17 cellular contexts compared by ENCODE assay signal in the genomic region with DNA sequence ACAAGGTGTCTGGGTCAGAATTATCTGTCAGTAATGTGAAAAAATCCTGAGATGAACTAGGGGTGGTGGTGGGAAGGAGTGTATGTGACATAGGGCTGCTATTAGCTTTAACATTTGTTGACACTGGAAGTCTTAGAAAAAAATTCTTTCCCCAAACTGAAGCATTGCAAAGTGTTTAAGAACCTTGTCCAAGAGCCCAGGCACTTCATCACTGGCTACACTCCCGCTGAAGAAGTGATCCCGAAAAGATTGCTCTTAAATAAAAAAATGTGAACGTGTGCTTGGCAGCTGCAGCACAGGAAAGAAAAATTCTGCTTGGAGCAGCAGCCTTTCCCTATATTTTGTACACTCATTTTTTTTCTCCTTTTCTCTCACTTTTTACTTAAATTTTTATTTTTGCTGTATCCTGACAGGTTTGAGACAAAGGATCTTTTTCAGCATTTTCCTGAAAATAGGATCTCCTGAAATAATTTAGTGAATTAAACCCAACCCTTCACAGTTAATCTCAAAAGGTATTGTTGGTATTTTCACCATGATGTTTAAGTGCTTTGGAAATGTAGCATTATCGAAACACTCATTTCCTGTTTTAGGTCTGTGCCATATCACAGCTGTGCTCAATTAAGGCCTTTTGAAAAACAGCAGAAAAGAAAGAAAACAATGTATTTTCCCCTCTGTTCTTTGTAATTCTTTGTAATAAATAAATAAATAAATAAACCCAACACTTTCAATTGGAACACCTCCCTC.
A peak's percentile ranks its signal among the peaks of the same experiment; 100 is the strongest.
DNase-seq lines count a peak whose midpoint lies in the region; ATAC-seq and TF ChIP-seq lines count a peak whose summit lies in the region.
"Had no signal": no experiment of that assay in that cellular context is flagged by ENCODE, and none has a peak within 500 bp of the region (broad histone marks: within the 10 kb centered on the region; RNA-seq: fewer than 3 reads in every experiment).

No MANE protein-coding gene starts in this region.

- H3K36me3 ChIP-seq in lower lobe of right lung (no peaks in the 10 kb centered on the region), esophagus squamous epithelium (no peaks in the 10 kb centered on the region)
- H3K36me3 ChIP-seq in CD4-positive, alpha-beta memory T cell (ENCODE audit: insufficient read depth, low read length): no peaks in the 10 kb centered on the region
- H3K36me3 ChIP-seq: left ventricle myocardium inferior had no signal

- H3K9me3 ChIP-seq in lower lobe of right lung: no peaks in the 10 kb centered on the region
- peaks cover 0 to 5% (median 0%) of the 10 kb centered on the region in 3 donors for H3K9me3 ChIP-seq in esophagus squamous epithelium
- H3K9me3 ChIP-seq in CD4-positive, alpha-beta memory T cell (ENCODE audit: control insufficient read depth in 1 of 2, low read length in 2 of 2): no peaks in the 10 kb centered on the region

- no peaks in the 10 kb centered on the region for H3K36me3 Mint-ChIP-seq in CD4-positive, alpha-beta memory T cell
- no peaks in the 10 kb centered on the region for H3K36me3 Mint-ChIP-seq in activated CD8-positive, alpha-beta memory T cell treated with anti-CD3 and anti-CD28 coated beads, Interleukin-2, amount 10 ng/mL, durations not matched to agents 7 days and 5 days
- H3K36me3 Mint-ChIP-seq: activated naive CD8-positive, alpha-beta T cell treated with anti-CD3 and anti-CD28 coated beads, Interleukin-2, amount 10 ng/mL, durations not matched to agents 7 days and 5 days had no signal

- no peaks in the 10 kb centered on the region for H3K27me3 Mint-ChIP-seq in CD4-positive, alpha-beta memory T cell
- no peaks in the 10 kb centered on the region for H3K27me3 Mint-ChIP-seq in activated CD8-positive, alpha-beta memory T cell treated with anti-CD3 and anti-CD28 coated beads, Interleukin-2, amount 10 ng/mL, durations not matched to agents 7 days and 5 days
- H3K27me3 Mint-ChIP-seq: activated naive CD8-positive, alpha-beta T cell treated with anti-CD3 and anti-CD28 coated beads, Interleukin-2, amount 10 ng/mL, durations not matched to agents 7 days and 5 days; naive thymus-derived CD4-positive, alpha-beta T cell; progenitor cell of endocrine pancreas had no signal

- no peak overlapping the region for H3K4me3 ChIP-seq in AG04449 (ENCODE audit: low read depth, low read length)
- H3K4me3 ChIP-seq in astrocyte of the spinal cord (ENCODE audit: low read depth, low read length): no peak overlapping the region
- H3K4me3 ChIP-seq in lower lobe of right lung: no peak overlapping the region
- H3K4me3 ChIP-seq in esophagus squamous epithelium: no peak overlapping the region
- no peak overlapping the region for H3K4me3 ChIP-seq in CD4-positive, alpha-beta memory T cell (ENCODE audit: low read length in 2 of 2)
- H3K4me3 ChIP-seq: left ventricle myocardium inferior had no signal

- POLR2A ChIA-PET in AG04449 (lab: Yijun Ruan, JAX): no interaction called here
- POLR2A ChIA-PET in CD4-positive, alpha-beta memory T cell (lab: Charles Lee; ENCODE audit: partially characterized antibody): no interaction called here

- TF ChIP-seq CTCF in AG04449 (IDR thresholded peaks at IDR 0.05; ENCODE audit: insufficient read depth, low read length, missing control alignments) (no peak), astrocyte of the spinal cord (IDR thresholded peaks at IDR 0.05; ENCODE audit: low read depth, low read length) (no peak), lower lobe of right lung (IDR thresholded peaks at IDR 0.05) (no peak), esophagus squamous epithelium (IDR thresholded peaks at IDR 0.05) (no peak)

- in situ Hi-C loops in astrocyte of the spinal cord (cut with HindIII; ENCODE audit: low sequenced_read_pairs): no loop called here

- WGBS in esophagus squamous epithelium, 2 donors: 23 to 24% methylated on average over 4 of the region's 4 CpGs

- no peak overlapping the region for H3K4me3 Mint-ChIP-seq in CD4-positive, alpha-beta memory T cell
- H3K4me3 Mint-ChIP-seq in activated CD8-positive, alpha-beta memory T cell treated with anti-CD3 and anti-CD28 coated beads, Interleukin-2, amount 10 ng/mL, durations not matched to agents 7 days and 5 days: no peak overlapping the region
- H3K4me3 Mint-ChIP-seq: activated naive CD8-positive, alpha-beta T cell treated with anti-CD3 and anti-CD28 coated beads, Interleukin-2, amount 10 ng/mL, durations not matched to agents 7 days and 5 days; activated T-cell treated with anti-CD3 and anti-CD28 coated beads, Interleukin-2, amount 50 U/mL, for 4 hours; naive thymus-derived CD4-positive, alpha-beta T cell had no signal

- no peak overlapping the region for H3K27ac Mint-ChIP-seq in CD4-positive, alpha-beta memory T cell
- H3K27ac Mint-ChIP-seq in activated CD8-positive, alpha-beta memory T cell treated with anti-CD3 and anti-CD28 coated beads, Interleukin-2, amount 10 ng/mL, durations not matched to agents 7 days and 5 days: no peak overlapping the region
- H3K27ac Mint-ChIP-seq: activated naive CD8-positive, alpha-beta T cell treated with anti-CD3 and anti-CD28 coated beads, Interleukin-2, amount 10 ng/mL, durations not matched to agents 7 days and 5 days; naive thymus-derived CD4-positive, alpha-beta T cell; progenitor cell of endocrine pancreas had no signal

- no peak for TF ChIP-seq POLR2A in esophagus squamous epithelium (IDR thresholded peaks at IDR 0.05)

- peaks cover 3 to 10% (median 5%) of the 10 kb centered on the region in 8 donors for H3K9me3 Mint-ChIP-seq in CD4-positive, alpha-beta memory T cell
- peaks cover 14% of the 10 kb centered on the region for H3K9me3 Mint-ChIP-seq in activated CD8-positive, alpha-beta memory T cell treated with anti-CD3 and anti-CD28 coated beads, Interleukin-2, amount 10 ng/mL, durations not matched to agents 7 days and 5 days (ENCODE audit: low read depth)

- H3K4me1 ChIP-seq in lower lobe of right lung (peaks cover 13% of the 10 kb centered on the region), esophagus squamous epithelium (no peaks in the 10 kb centered on the region)
- H3K4me1 ChIP-seq in CD4-positive, alpha-beta memory T cell (ENCODE audit: insufficient read depth, low read length): no peaks in the 10 kb centered on the region
- H3K4me1 ChIP-seq: left ventricle myocardium inferior had no signal

- DNase-seq in AG04449 (ENCODE audit: low read depth, low spot score) (peak; percentile 12), HS-27A (ENCODE audit: low read depth) (peak; percentile 35), astrocyte of the spinal cord (ENCODE audit: low read depth, low spot score) (peak; percentile 56), lower lobe of right lung (no peak), esophagus squamous epithelium (lab: John Stamatoyannopoulos, UW) (no peak)
- DNase-seq in CD4-positive, alpha-beta memory T cell: no peak
- DNase-seq in activated CD8-positive, alpha-beta memory T cell treated with anti-CD3 and anti-CD28 coated beads, Interleukin-2, amount 10 ng/mL, durations not matched to agents 7 days and 5 days: no peak
- DNase-seq: activated CD4-positive, alpha-beta T cell treated with anti-CD3 and anti-CD28 coated beads for 48 hours; activated naive CD8-positive, alpha-beta T cell treated with anti-CD3 and anti-CD28 coated beads, Interleukin-2, amount 10 ng/mL, durations not matched to agents 7 days and 5 days; activated T-cell treated with anti-CD3 and anti-CD28 coated beads, Interleukin-2, amount 50 U/mL, for 4 hours; left ventricle myocardium inferior; naive thymus-derived CD4-positive, alpha-beta T cell; NCI-H1048; SIG-M5; T1000 had no signal

- intact Hi-C loops in lower lobe of right lung (cut with DNase I) (no loop called here), esophagus squamous epithelium (cut with DNase I) (no loop called here)
- intact Hi-C loops in CD4-positive, alpha-beta memory T cell (cut with micrococcal nuclease): no loop called here

- ATAC-seq in lower lobe of right lung (peak; percentile 42 to 71), HG02973 (IDR thresholded peaks at IDR 0.05; ENCODE audit: unreplicated experiment) (no peak)
- no peak for ATAC-seq in activated CD8-positive, alpha-beta memory T cell treated with anti-CD3 and anti-CD28 coated beads, Interleukin-2, amount 10 ng/mL, durations not matched to agents 7 days and 5 days
- ATAC-seq: activated T-cell treated with anti-CD3 and anti-CD28 coated beads, Interleukin-2, amount 50 U/mL, for 4 hours; naive thymus-derived CD4-positive, alpha-beta T cell had no signal

- no peak overlapping the region for H3K27ac ChIP-seq in lower lobe of right lung
- no peak overlapping the region for H3K27ac ChIP-seq in esophagus squamous epithelium
- H3K27ac ChIP-seq in CD4-positive, alpha-beta memory T cell (ENCODE audit: low read depth, low read length): no peak overlapping the region
- H3K27ac ChIP-seq: left ventricle myocardium inferior had no signal

- CTCF ChIA-PET in AG04449 (lab: Yijun Ruan, JAX): interaction anchor here (0.6 to 0.7 kb wide), 3 partner anchors 10 to 16 kb away, joined by 3 to 4 read pairs (median 3); no protein-coding TSS in a partner anchor
- CTCF ChIA-PET in CD4-positive, alpha-beta memory T cell (lab: Charles Lee; ENCODE audit: partially characterized antibody): no interaction called here
- CTCF ChIA-PET in activated CD8-positive, alpha-beta memory T cell treated with anti-CD3 and anti-CD28 coated beads, Interleukin-2, amount 10 ng/mL, durations not matched to agents 7 days and 5 days (lab: Charles Lee): no interaction called here

- H3K27me3 ChIP-seq in lower lobe of right lung (ENCODE audit: low read depth): no peaks in the 10 kb centered on the region
- H3K27me3 ChIP-seq in esophagus squamous epithelium: no peaks in the 10 kb centered on the region
- H3K27me3 ChIP-seq in CD4-positive, alpha-beta memory T cell (ENCODE audit: insufficient read depth, low read length): no peaks in the 10 kb centered on the region

- no peaks in the 10 kb centered on the region for H3K4me1 Mint-ChIP-seq in CD4-positive, alpha-beta memory T cell
- H3K4me1 Mint-ChIP-seq in activated CD8-positive, alpha-beta memory T cell treated with anti-CD3 and anti-CD28 coated beads, Interleukin-2, amount 10 ng/mL, durations not matched to agents 7 days and 5 days: no peaks in the 10 kb centered on the region
- H3K4me1 Mint-ChIP-seq: activated naive CD8-positive, alpha-beta T cell treated with anti-CD3 and anti-CD28 coated beads, Interleukin-2, amount 10 ng/mL, durations not matched to agents 7 days and 5 days; naive thymus-derived CD4-positive, alpha-beta T cell had no signal

Comparison
In these comparisons a context has a peak if more than half of its experiments do, and no peak if none do; other contexts are left out.
1. DNase-seq: peak in AG04449 (single experiment), HS-27A (single experiment) and astrocyte of the spinal cord (single experiment); none in lower lobe of right lung (single experiment), esophagus squamous epithelium (single experiment), CD4-positive, alpha-beta memory T cell (0 of 5) and activated CD8-positive, alpha-beta memory T cell treated with anti-CD3 and anti-CD28 coated beads, Interleukin-2, amount 10 ng/mL, durations not matched to agents 7 days and 5 days (single experiment).
2. ATAC-seq: peak in lower lobe of right lung (2 of 2); none in activated CD8-positive, alpha-beta memory T cell treated with anti-CD3 and anti-CD28 coated beads, Interleukin-2, amount 10 ng/mL, durations not matched to agents 7 days and 5 days (single experiment) and HG02973 (single experiment).